ENCODE assay signal across 20 cellular contexts in the genomic region with DNA sequence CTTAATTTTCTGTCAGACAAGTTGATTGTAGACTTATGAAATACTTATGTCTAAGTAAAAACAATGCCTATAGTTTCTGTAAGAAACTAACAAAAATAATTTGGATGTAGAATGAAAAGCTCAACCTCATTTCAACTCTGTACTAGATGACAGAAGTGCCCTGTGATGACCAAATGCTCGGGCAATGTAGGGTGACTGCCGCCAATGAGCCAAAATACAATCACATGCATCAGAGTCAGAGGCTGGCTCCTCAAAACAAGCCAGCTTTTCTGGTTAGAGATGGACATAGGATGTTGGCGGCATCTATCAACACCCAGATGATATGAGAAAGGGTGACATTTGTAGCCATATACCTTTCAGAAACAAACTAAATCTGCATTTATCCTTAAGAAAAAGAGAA. TPM values are rescaled to one million over a fixed set of nuclear protein-coding genes. Genes with fewer than 3 reads are reported as not detected.
DNase-seq lines count a peak whose midpoint lies in the region; ATAC-seq and TF ChIP-seq lines count a peak whose summit lies in the region.
"Had no signal": no experiment of that assay in that cellular context is flagged by ENCODE, and none has a peak within 500 bp of the region (broad histone marks: within the 10 kb centered on the region; RNA-seq: fewer than 3 reads in every experiment).

No MANE protein-coding gene starts in this region.

- H3K4me3 ChIP-seq in cardiac muscle cell: no peak overlapping the region
- H3K4me3 ChIP-seq in psoas muscle: no peak overlapping the region
- H3K4me3 ChIP-seq in breast epithelium: no peak overlapping the region
- H3K4me3 ChIP-seq: BLaER1, GM12878 had no signal

- peak; percentile 78 for ATAC-seq in left ventricle myocardium superior
- peak; percentile 71 to 85 (median 80) for ATAC-seq in psoas muscle
- ATAC-seq in HG02571 (IDR thresholded peaks at IDR 0.05; ENCODE audit: unreplicated experiment): no peak
- ATAC-seq: GM12878 had no signal

- no peaks in the 10 kb centered on the region for H3K27me3 ChIP-seq in cardiac muscle cell
- H3K27me3 ChIP-seq in psoas muscle (ENCODE audit: insufficient read depth in 3 of 3, low read length in 2 of 3): no peaks in the 10 kb centered on the region
- no peaks in the 10 kb centered on the region for H3K27me3 ChIP-seq in breast epithelium
- H3K27me3 ChIP-seq: BLaER1 had no signal

- TF ChIP-seq POLR2A in breast epithelium (IDR thresholded peaks at IDR 0.05): no peak

- TF ChIP-seq CTCF in VCaP (conservative IDR thresholded peaks at IDR 0.05) (no peak), cardiac muscle cell (IDR thresholded peaks at IDR 0.05; ENCODE audit: low read depth, low read length) (no peak), psoas muscle (IDR thresholded peaks at IDR 0.05) (no peak), breast epithelium (IDR thresholded peaks at IDR 0.05) (no peak)

- peaks cover 9% of the 10 kb centered on the region for H3K36me3 ChIP-seq in cardiac muscle cell
- H3K36me3 ChIP-seq in psoas muscle (ENCODE audit: insufficient read depth in 1 of 2, low read depth in 1 of 2): peaks cover 0 to 13% of the 10 kb centered on the region in 2 donors
- H3K36me3 ChIP-seq in breast epithelium: no peaks in the 10 kb centered on the region

- H3K9me3 ChIP-seq in cardiac muscle cell (ENCODE audit: low read depth) (no peaks in the 10 kb centered on the region), psoas muscle (no peaks in the 10 kb centered on the region), breast epithelium (no peaks in the 10 kb centered on the region)
- H3K9me3 ChIP-seq: BLaER1 had no signal

- intact Hi-C loops in left ventricle myocardium superior (cut with micrococcal nuclease) (loop anchor here (5.0 kb wide), 2 partner anchors 42 to 188 kb away; no protein-coding TSS in a partner anchor), psoas muscle (cut with DNase I) (loop anchor here (5.0 to 10.0 kb wide), 5 partner anchors 42 to 188 kb away; partner anchors contain the start of gene WASL (in 1 of the 2)), breast epithelium (cut with DNase I; ENCODE audit: low total_unique reads) (no loop called here)

- 27 to 47% (median 30%) methylated on average over 3 of the region's 3 CpGs for WGBS in psoas muscle, 3 donors

- peaks cover 37% of the 10 kb centered on the region for H3K4me1 ChIP-seq in cardiac muscle cell (ENCODE audit: low read depth)
- H3K4me1 ChIP-seq in psoas muscle: peaks cover 71% of the 10 kb centered on the region
- no peaks in the 10 kb centered on the region for H3K4me1 ChIP-seq in breast epithelium
- H3K4me1 ChIP-seq: BLaER1 had no signal

- DNase-seq in cardiac muscle cell (ENCODE audit: low read depth in 1 of 2, low spot score in 1 of 2): no peak
- no peak for DNase-seq in left ventricle myocardium superior
- DNase-seq in psoas muscle: no peak
- DNase-seq in breast epithelium (ENCODE audit: low spot score in 2 of 2): no peak
- DNase-seq in DMS153 (lab: John Stamatoyannopoulos, UW): no peak
- DNase-seq in stimulated activated CD4-positive, alpha-beta T cell treated with anti-CD3 and anti-CD28 coated beads, Interleukin-2, amount 100 ng/mL, for 24 hours: no peak
- DNase-seq: 8988T; CD4-positive, alpha-beta memory T cell; DMS53; DND-41; EL; H9 had no signal

- peak overlapping the region; percentile 1; the same call in 1 of the 2 replicates for H3K27ac ChIP-seq in VCaP
- H3K27ac ChIP-seq in cardiac muscle cell: peak overlapping the region; percentile 99
- peak overlapping the region; percentile 81 for H3K27ac ChIP-seq in psoas muscle
- H3K27ac ChIP-seq in breast epithelium: no peak overlapping the region
- H3K27ac ChIP-seq: BLaER1 had no signal

RNA-seq across cellular contexts. Expression of gene LMOD2, which starts 23.9 kb away (rescaled TPM):
- total RNA-seq in cardiac muscle cell (19.7 and 24.3 TPM in 2 replicates), left ventricle myocardium superior (431 TPM), psoas muscle (1,000 to 10,000 TPM in 1 of 4 donors, 100 to 1,000 TPM in 3; 383 to 1,114 (median 640) TPM), breast epithelium (not detected)
- polyA plus RNA-seq in cardiac muscle cell (13.6 and 19.8 TPM in 2 replicates), psoas muscle (100 to 1,000 TPM in 2 of 3 donors, 1 to 10 TPM in 1; 6.9 to 341 (median 259) TPM)
- total RNA-seq: A673; CD4-positive, alpha-beta memory T cell; G401; GM12878; H9; HT-29 had no signal
- polyA plus RNA-seq: AG04450, GM12878 had no signal

Comparison
In these comparisons a context has a peak if more than half of its experiments do, and no peak if none do; other contexts are left out.
1. H3K27ac ChIP-seq: peak in VCaP (single experiment), cardiac muscle cell (single experiment) and psoas muscle (single experiment); none in breast epithelium (0 of 2).
2. RNA of gene LMOD2, which starts 23.9 kb away (total RNA-seq): 383 to 1,114 TPM in psoas muscle, 431 TPM in left ventricle myocardium superior (single experiment) and 19.7 to 24.3 TPM in cardiac muscle cell; not detected in breast epithelium; every median in the first group is over 10 times any median in the second.